8 cellular contexts compared by ENCODE assay signal in genomic region chr6:149316108-149316727, GRCh38. TPM values are rescaled to one million over a fixed set of nuclear protein-coding genes. Genes with fewer than 3 reads are reported as not detected.
A peak's percentile ranks its signal among the peaks of the same experiment; 100 is the strongest.
DNase-seq lines count a peak whose midpoint lies in the region; ATAC-seq and TF ChIP-seq lines count a peak whose summit lies in the region.

No MANE protein-coding gene starts in this region.

- intact Hi-C loops in left cardiac atrium (cut with DNase I) (loop anchor here in 1 of 2 donors (5.0 kb wide), 1 partner anchor 91 kb away; no protein-coding TSS in a partner anchor), breast epithelium (cut with DNase I; ENCODE audit: low total_unique reads) (no loop called here), vagina (cut with DNase I) (loop anchor here (10.0 kb wide), 1 partner anchor 199 kb away; no protein-coding TSS in a partner anchor)

- WGBS in mesodermal cell (ENCODE audit: insufficient coverage in 2 of 2), 2 experiments = 100% methylated on average over 1 of the region's 7 CpGs; no CpG with 5 or more reads in 1 of the 2 experiments

- no peak for ATAC-seq in left cardiac atrium
- ATAC-seq in activated CD4-positive, CD25-positive, alpha-beta regulatory T cell treated with anti-CD3 and anti-CD28 coated beads, Interleukin-2, amount 50 U/mL, for 24 hours = no peak

- peaks cover 0 to 24% of the 10 kb centered on the region in 2 donors for H3K4me1 ChIP-seq in right atrium auricular region
- H3K4me1 ChIP-seq in breast epithelium = peaks cover 0 to 8% of the 10 kb centered on the region in 2 donors
- peaks cover 9% of the 10 kb centered on the region for H3K4me1 ChIP-seq in mesodermal cell (ENCODE audit: control insufficient read depth, insufficient read depth, low read length, poor library complexity, severe bottlenecking)
- H3K4me1 ChIP-seq in vagina = peaks cover 29% of the 10 kb centered on the region

- no peaks in the 10 kb centered on the region for H3K9me3 ChIP-seq in right atrium auricular region
- H3K9me3 ChIP-seq in breast epithelium = no peaks in the 10 kb centered on the region
- H3K9me3 ChIP-seq in mesodermal cell (ENCODE audit: control insufficient read depth, low read length) = no peaks in the 10 kb centered on the region
- H3K9me3 ChIP-seq in vagina = no peaks in the 10 kb centered on the region

- TF ChIP-seq POLR2A in breast epithelium (IDR thresholded peaks at IDR 0.05) = no peak
- no peak for TF ChIP-seq POLR2A in vagina (IDR thresholded peaks at IDR 0.05)

- H3K4me3 ChIP-seq in right atrium auricular region = peak overlapping the region; percentile 97 to 98
- H3K4me3 ChIP-seq in breast epithelium = peak overlapping the region; percentile 96 to 97 (median 96)
- H3K4me3 ChIP-seq in mesodermal cell (ENCODE audit: extremely low read depth, insufficient read depth, low read length, poor library complexity, severe bottlenecking) = peak overlapping the region; percentile 90
- H3K4me3 ChIP-seq in vagina = peak overlapping the region; percentile 56 to 98

- H3K27ac ChIP-seq in right atrium auricular region (peak overlapping the region; percentile 98 to 99), breast epithelium (peak overlapping the region; percentile 99), mesodermal cell (ENCODE audit: low read depth, low read length, severe bottlenecking) (peak overlapping the region; percentile 98), vagina (peak overlapping the region; percentile 91)

- TF ChIP-seq CTCF in right atrium auricular region (IDR thresholded peaks at IDR 0.05) (no peak), breast epithelium (IDR thresholded peaks at IDR 0.05) (no peak), vagina (IDR thresholded peaks at IDR 0.05) (no peak)

- no peak for DNase-seq in right atrium auricular region (ENCODE audit: low spot score)
- DNase-seq in left cardiac atrium = no peak
- no peak for DNase-seq in breast epithelium (ENCODE audit: low spot score in 2 of 2)
- no peak for DNase-seq in vagina (ENCODE audit: extremely low spot score in 2 of 2)
- no peak for DNase-seq in occipital lobe (lab: John Stamatoyannopoulos, UW)
- no peak for DNase-seq in central memory CD4-positive, alpha-beta T cell

- no peaks in the 10 kb centered on the region for H3K36me3 ChIP-seq in right atrium auricular region
- no peaks in the 10 kb centered on the region for H3K36me3 ChIP-seq in breast epithelium
- H3K36me3 ChIP-seq in mesodermal cell (ENCODE audit: control insufficient read depth, insufficient read depth, low read length) = no peaks in the 10 kb centered on the region
- no peaks in the 10 kb centered on the region for H3K36me3 ChIP-seq in vagina

- H3K27me3 ChIP-seq in right atrium auricular region = no peaks in the 10 kb centered on the region
- no peaks in the 10 kb centered on the region for H3K27me3 ChIP-seq in breast epithelium
- no peaks in the 10 kb centered on the region for H3K27me3 ChIP-seq in vagina

RNA-seq across cellular contexts. Expression of gene TAB2, which starts 1.3 kb away (rescaled TPM):
- 10 to 100 TPM; 51.8 to 58.5 TPM for total RNA-seq in right atrium auricular region
- total RNA-seq in left cardiac atrium = 10 to 100 TPM; 45.6 to 56.3 TPM
- 10 to 100 TPM; 63.3 to 91.0 (median 75.8) TPM for total RNA-seq in breast epithelium
- 76.2 TPM for polyA plus RNA-seq in mesodermal cell (2013, experiment 1 of 2)
- polyA plus RNA-seq in mesodermal cell (2013, experiment 2 of 2) = 74.3 TPM
- 80.5 TPM for total RNA-seq in vagina
- total RNA-seq in occipital lobe = 43.4 TPM
